ENCODE assay signal across 14 cellular contexts in genomic region chr3:153232737-153233330, GRCh38.
DNase-seq lines count a peak whose midpoint lies in the region; TF ChIP-seq lines count a peak whose summit lies in the region.
"Had no signal": no experiment of that assay in that cellular context is flagged by ENCODE, and none has a peak within 500 bp of the region (broad histone marks: within the 10 kb centered on the region; RNA-seq: fewer than 3 reads in every experiment).

No MANE protein-coding gene starts in this region.

- H3K9me3 Mint-ChIP-seq in nephron progenitor cell = no peaks in the 10 kb centered on the region
- H3K9me3 Mint-ChIP-seq: activated naive CD8-positive, alpha-beta T cell treated with anti-CD3 and anti-CD28 coated beads, Interleukin-2, amount 50 U/mL, for 24 hours; stimulated activated effector memory CD8-positive, alpha-beta T cell treated with anti-CD3 and anti-CD28 coated beads, Interleukin-12 subunit alpha, Interleukin-12 subunit beta, amount 100 ng/mL, for 72 hours had no signal

- H3K36me3 Mint-ChIP-seq in nephron progenitor cell (ENCODE audit: low read depth) = no peaks in the 10 kb centered on the region
- H3K36me3 Mint-ChIP-seq: stimulated activated effector memory CD8-positive, alpha-beta T cell treated with anti-CD3 and anti-CD28 coated beads, Interleukin-12 subunit alpha, Interleukin-12 subunit beta, amount 100 ng/mL, for 72 hours had no signal

- no peak overlapping the region for H3K4me3 Mint-ChIP-seq in nephron progenitor cell
- H3K4me3 Mint-ChIP-seq: activated naive CD8-positive, alpha-beta T cell treated with anti-CD3 and anti-CD28 coated beads, Interleukin-2, amount 50 U/mL, for 24 hours; naive B cell; stimulated activated effector memory CD8-positive, alpha-beta T cell treated with anti-CD3 and anti-CD28 coated beads, Interleukin-12 subunit alpha, Interleukin-12 subunit beta, amount 100 ng/mL, for 72 hours had no signal

- no peak overlapping the region for H3K4me3 ChIP-seq in astrocyte of the spinal cord (ENCODE audit: low read depth, low read length)
- no peak overlapping the region for H3K4me3 ChIP-seq in uterus

- H3K9me3 ChIP-seq in uterus = no peaks in the 10 kb centered on the region

- intact Hi-C loops in uterus (cut with DNase I; ENCODE audit: low total_unique reads) = no loop called here

- no peak for TF ChIP-seq POLR2A in uterus (IDR thresholded peaks at IDR 0.05)

- in situ Hi-C loops in astrocyte of the spinal cord (cut with HindIII; ENCODE audit: low sequenced_read_pairs) = no loop called here

- peak overlapping the region; percentile 65 to 83 for H3K27ac ChIP-seq in uterus

- no peak overlapping the region for H3K27ac Mint-ChIP-seq in nephron progenitor cell
- H3K27ac Mint-ChIP-seq: activated naive CD8-positive, alpha-beta T cell treated with anti-CD3 and anti-CD28 coated beads, Interleukin-2, amount 50 U/mL, for 24 hours; stimulated activated effector memory CD8-positive, alpha-beta T cell treated with anti-CD3 and anti-CD28 coated beads, Interleukin-12 subunit alpha, Interleukin-12 subunit beta, amount 100 ng/mL, for 72 hours had no signal

- TF ChIP-seq CTCF in astrocyte of the spinal cord (IDR thresholded peaks at IDR 0.05; ENCODE audit: low read depth, low read length) = no peak
- no peak for TF ChIP-seq CTCF in uterus (IDR thresholded peaks at IDR 0.05)
- no peak for TF ChIP-seq CTCF in nephron progenitor cell (IDR thresholded peaks at IDR 0.05)

- DNase-seq in H4 (ENCODE audit: low spot score) (peak; percentile 40), astrocyte of the spinal cord (ENCODE audit: low read depth, low spot score) (peak; percentile 90), foreskin melanocyte (peak; percentile 38), uterus (no peak), DMS153 (lab: John Stamatoyannopoulos, UW) (no peak), DMS53 treated with DMSO at 0.1 percent for 48 hours (lab: John Stamatoyannopoulos, UW; ENCODE audit: unreplicated experiment) (no peak), nephron progenitor cell (no peak)
- DNase-seq: activated CD4-positive, CD25-positive, alpha-beta regulatory T cell; activated naive CD8-positive, alpha-beta T cell treated with anti-CD3 and anti-CD28 coated beads, Interleukin-2, amount 50 U/mL, for 24 hours; naive B cell; NCI-H1105 treated with DMSO at 0.1 percent for 48 hours; NCI-H446; stimulated activated CD4-positive, alpha-beta T cell treated with anti-CD3 and anti-CD28 coated beads, Interleukin-4, amount 100 ng/mL, for 24 hours had no signal

- H3K36me3 ChIP-seq in uterus = no peaks in the 10 kb centered on the region

- H3K4me1 Mint-ChIP-seq in nephron progenitor cell = peaks cover 26% of the 10 kb centered on the region
- H3K4me1 Mint-ChIP-seq: activated naive CD8-positive, alpha-beta T cell treated with anti-CD3 and anti-CD28 coated beads, Interleukin-2, amount 50 U/mL, for 24 hours; naive B cell had no signal

- no peaks in the 10 kb centered on the region for H3K4me1 ChIP-seq in uterus

- H3K27me3 ChIP-seq in uterus = no peaks in the 10 kb centered on the region

- peaks cover 4% of the 10 kb centered on the region for H3K27me3 Mint-ChIP-seq in nephron progenitor cell (ENCODE audit: low read depth, poor library complexity)
- H3K27me3 Mint-ChIP-seq: activated naive CD8-positive, alpha-beta T cell treated with anti-CD3 and anti-CD28 coated beads, Interleukin-2, amount 50 U/mL, for 24 hours had no signal

Comparison
In these comparisons a context has a peak if more than half of its experiments do, and no peak if none do; other contexts are left out.
1. DNase-seq: peak in H4 (single experiment), astrocyte of the spinal cord (single experiment) and foreskin melanocyte (single experiment); none in uterus (0 of 2), DMS153 (single experiment), DMS53 treated with DMSO at 0.1 percent for 48 hours (single experiment) and nephron progenitor cell (single experiment).